Comparison of ENCODE assay signal across 9 cellular contexts in the genomic region with DNA sequence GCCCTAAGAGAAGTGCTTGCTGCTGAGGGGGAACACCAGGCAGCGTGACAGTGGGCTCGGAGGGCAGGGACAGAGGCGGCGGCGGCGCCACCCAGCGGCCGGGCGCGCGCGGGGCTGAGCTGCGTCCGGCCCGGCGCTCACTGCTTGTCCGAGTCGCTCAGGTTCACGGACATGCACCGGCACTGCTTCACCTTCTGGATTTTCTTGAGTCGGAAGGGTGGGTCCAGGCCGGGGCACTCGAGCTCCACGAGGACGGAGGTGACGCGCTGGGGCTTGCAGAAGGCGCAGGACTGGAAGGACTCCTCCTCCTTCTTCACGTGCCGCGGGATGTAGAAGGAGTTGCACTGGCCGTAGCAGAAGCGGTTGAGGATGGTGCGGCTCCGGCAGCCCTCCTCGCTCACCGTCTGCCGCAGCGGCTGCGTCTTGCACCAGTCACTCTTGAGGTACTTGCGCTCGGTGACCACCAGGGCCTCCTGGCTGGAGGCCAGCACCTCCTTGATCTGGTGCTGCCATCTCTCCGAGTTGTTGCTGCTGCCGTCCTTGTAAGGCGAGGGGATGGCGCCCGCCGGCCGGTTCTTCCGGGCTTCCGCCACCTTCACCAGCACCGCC.
DNase-seq lines count a peak whose midpoint lies in the region; ATAC-seq, FAIRE-seq and TF ChIP-seq lines count a peak whose summit lies in the region.
"Had no signal": no experiment of that assay in that cellular context is flagged by ENCODE, and none has a peak within 500 bp of the region (broad histone marks: within the 10 kb centered on the region; RNA-seq: fewer than 3 reads in every experiment).

No MANE protein-coding gene starts in this region.

- intact Hi-C loops in left lung (cut with DNase I): no loop called here

- H3K4me3 ChIP-seq in BE2C (ENCODE audit: low read depth, low read length): no peak overlapping the region
- H3K4me3 ChIP-seq in bronchial epithelial cell (ENCODE audit: low read depth, low read length): peak overlapping the region; percentile 0
- no peak overlapping the region for H3K4me3 ChIP-seq in left lung

- DNase-seq in BE2C (peak; percentile 23), bronchial epithelial cell (ENCODE audit: low read depth) (peak; percentile 5), left lung (peak; percentile 34 to 74), OCI-M1 (lab: John Stamatoyannopoulos, UW) (no peak), glomerular visceral epithelial cell (ENCODE audit: extremely low spot score) (no peak), NCI-H1092 treated with DMSO at 0.1 percent for 48 hours (lab: John Stamatoyannopoulos, UW) (no peak)

- H3K27me3 ChIP-seq in BE2C (no peaks in the 10 kb centered on the region), bronchial epithelial cell (ENCODE audit: control insufficient read depth, insufficient read depth, low read length) (no peaks in the 10 kb centered on the region), left lung (peaks cover 0 to 11% of the 10 kb centered on the region in 2 donors)
- H3K27me3 ChIP-seq: uterus had no signal

- H3K9me3 ChIP-seq in BE2C: no peaks in the 10 kb centered on the region
- no peaks in the 10 kb centered on the region for H3K9me3 ChIP-seq in left lung
- H3K9me3 ChIP-seq: uterus had no signal

- no peak for FAIRE-seq in bronchial epithelial cell (lab: Jason Lieb, UNC)

- TF ChIP-seq CTCF in BE2C (IDR thresholded peaks at IDR 0.05; ENCODE audit: low read depth, low read length): no peak
- peak; percentile 33 for TF ChIP-seq CTCF in bronchial epithelial cell (IDR thresholded peaks at IDR 0.05; ENCODE audit: insufficient read depth, low read length, severe bottlenecking)
- TF ChIP-seq CTCF in left lung (IDR thresholded peaks at IDR 0.05): no peak

- H3K27ac ChIP-seq in left lung: no peak overlapping the region
- H3K27ac ChIP-seq: uterus had no signal

- no peaks in the 10 kb centered on the region for H3K36me3 ChIP-seq in BE2C
- H3K36me3 ChIP-seq in bronchial epithelial cell (ENCODE audit: control insufficient read depth, insufficient read depth, low read length): no peaks in the 10 kb centered on the region
- H3K36me3 ChIP-seq in left lung: no peaks in the 10 kb centered on the region
- H3K36me3 ChIP-seq: uterus had no signal

- ATAC-seq in HG03521 (IDR thresholded peaks at IDR 0.05; ENCODE audit: unreplicated experiment) (peak; percentile 48), left lung (peak; percentile 29), GM18909 (IDR thresholded peaks at IDR 0.05; ENCODE audit: poor library complexity, unreplicated experiment) (no peak)

- H3K4me1 ChIP-seq in BE2C (no peaks in the 10 kb centered on the region; the same call in 1 of the 2 replicates), left lung (no peaks in the 10 kb centered on the region)
- H3K4me1 ChIP-seq: uterus had no signal

Comparison
In these comparisons a context has a peak if more than half of its experiments do, and no peak if none do; other contexts are left out.
1. DNase-seq: peak in BE2C (single experiment), bronchial epithelial cell (single experiment) and left lung (2 of 2); none in OCI-M1 (single experiment), glomerular visceral epithelial cell (single experiment) and NCI-H1092 treated with DMSO at 0.1 percent for 48 hours (single experiment).